In the genomic region with DNA sequence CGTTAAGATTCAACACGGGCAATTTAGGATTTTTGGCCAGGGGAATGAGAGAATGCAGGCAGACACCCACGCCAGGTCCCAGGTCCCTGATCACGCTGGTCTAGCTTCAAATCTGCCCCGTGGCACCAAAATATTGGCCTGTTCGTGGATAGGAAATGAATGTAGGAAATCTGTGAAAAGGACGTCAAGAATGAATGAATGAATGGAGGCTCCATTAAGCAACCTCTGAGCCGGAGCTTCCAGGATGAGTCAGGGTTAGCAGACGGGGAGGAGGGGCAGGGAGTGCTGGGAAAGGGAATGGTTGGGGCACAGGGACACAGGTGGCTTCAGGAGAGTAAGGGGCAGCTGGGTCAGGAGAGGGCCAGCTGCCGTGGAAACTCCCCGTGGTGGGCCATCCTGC, we compare ENCODE assay signal across 11 cellular contexts. TPM values are rescaled to one million over a fixed set of nuclear protein-coding genes. Genes with fewer than 3 reads are reported as not detected.
A peak's percentile ranks its signal among the peaks of the same experiment; 100 is the strongest.
DNase-seq lines count a peak whose midpoint lies in the region; ATAC-seq and TF ChIP-seq lines count a peak whose summit lies in the region.
"Had no signal": no experiment of that assay in that cellular context is flagged by ENCODE, and none has a peak within 500 bp of the region (broad histone marks: within the 10 kb centered on the region; RNA-seq: fewer than 3 reads in every experiment).

No MANE protein-coding gene starts in this region.

- no peaks in the 10 kb centered on the region for H3K36me3 Mint-ChIP-seq in H9 (ENCODE audit: insufficient read depth in 1 of 3, low read depth in 3 of 3)

- H2BK20ac ChIP-seq in H9 (ENCODE audit: low read depth, low read length, poor library complexity, severe bottlenecking): no peak overlapping the region

- H3K27me3 Mint-ChIP-seq in H9 (ENCODE audit: low read depth): peaks cover 1% of the 10 kb centered on the region

- H4K8ac ChIP-seq in H9 (replicated peaks; ENCODE audit: insufficient read length, low read depth, low read length): no peak overlapping the region
- no peak overlapping the region for H4K8ac ChIP-seq in trophoblast cell (ENCODE audit: low read depth, low read length)

- intact Hi-C loops in body of pancreas (cut with DNase I): no loop called here

- TF ChIP-seq POLR2A in gastroesophageal sphincter (IDR thresholded peaks at IDR 0.05): no peak
- no peak for TF ChIP-seq POLR2A in body of pancreas (IDR thresholded peaks at IDR 0.05)

- ATAC-seq in gastroesophageal sphincter (no peak), body of pancreas (no peak)

- H3T11ph ChIP-seq in H9 (ENCODE audit: low read length): no peak overlapping the region

- H2BK5ac ChIP-seq in H9 (ENCODE audit: insufficient read length, low read length): no peak overlapping the region
- peak overlapping the region; percentile 0 for H2BK5ac ChIP-seq in trophoblast cell (ENCODE audit: low read depth, low read length, poor library complexity)

- peaks cover 0 to 2% of the 10 kb centered on the region in 2 donors for H3K36me3 ChIP-seq in esophagus (ENCODE audit: control insufficient read depth in 2 of 2, insufficient read depth in 2 of 2, low read length in 1 of 2)
- H3K36me3 ChIP-seq in trophoblast cell (ENCODE audit: control insufficient read depth in 1 of 2, insufficient read depth in 2 of 2, low read length in 2 of 2): no peaks in the 10 kb centered on the region
- H3K36me3 ChIP-seq in gastroesophageal sphincter: no peaks in the 10 kb centered on the region
- no peaks in the 10 kb centered on the region for H3K36me3 ChIP-seq in body of pancreas (replicated peaks in 1 of 2; ENCODE audit: insufficient read depth in 1 of 2, low read depth in 2 of 2)

- peak; percentile 84 for DNase-seq in H9
- DNase-seq in trophoblast cell: peak; percentile 83 to 95
- no peak for DNase-seq in T-helper 9 cell
- DNase-seq in body of pancreas: no peak
- DNase-seq: activated B cell treated with CpG ODN at 0.5 μM for 24 hours; activated naive CD4-positive, alpha-beta T cell treated with Interleukin-2 at 50 U/mL for 16 hours had no signal

- no peaks in the 10 kb centered on the region for H3K79me2 ChIP-seq in H9 (ENCODE audit: insufficient read depth, low read length)
- peaks cover 3% of the 10 kb centered on the region for H3K79me2 ChIP-seq in trophoblast cell (ENCODE audit: control insufficient read depth, insufficient read depth, low read length, poor library complexity)

- H3K18ac ChIP-seq in H9 (ENCODE audit: insufficient read length, low read depth, low read length): no peak overlapping the region
- no peak overlapping the region for H3K18ac ChIP-seq in trophoblast cell (ENCODE audit: low read length)

- H4K12ac ChIP-seq in trophoblast cell (ENCODE audit: low read depth, low read length): no peak overlapping the region

- H3K9me3 Mint-ChIP-seq in H9: peaks cover 0 to 6% of the 10 kb centered on the region in 2 experiments; a peak in 2 of 5 replicates
- H3K9me3 Mint-ChIP-seq: activated B cell treated with CpG ODN at 0.5 μM for 24 hours; stimulated activated naive CD8-positive, alpha-beta T cell treated with anti-CD3 and anti-CD28 coated beads, Interleukin-15, Interleukin-2, amounts not matched to agents 100 ng/mL and 50 ng/mL, for 24 hours had no signal

- peaks cover 16 to 29% of the 10 kb centered on the region in 2 experiments for H3K4me1 Mint-ChIP-seq in H9
- H3K4me1 Mint-ChIP-seq: activated B cell treated with CpG ODN at 0.5 μM for 24 hours had no signal

- H3K4me3 ChIP-seq in esophagus (ENCODE audit: low read depth in 1 of 2, low read length in 2 of 2) (no peak overlapping the region), trophoblast cell (ENCODE audit: low read depth, low read length) (no peak overlapping the region), gastroesophageal sphincter (no peak overlapping the region), body of pancreas (no peak overlapping the region)

- no peak overlapping the region for H4K5ac ChIP-seq in H9 (ENCODE audit: insufficient read length, low read depth, low read length)

- no peak overlapping the region for H3K4ac ChIP-seq in H9 (ENCODE audit: low read depth, low read length)
- H3K4ac ChIP-seq in trophoblast cell (ENCODE audit: low read depth, low read length): no peak overlapping the region

- peaks cover 2% of the 10 kb centered on the region; the same call in 1 of the 2 replicates for H3K4me1 ChIP-seq in H9 (ENCODE audit: insufficient read depth, low read length)
- peaks cover 2 to 10% of the 10 kb centered on the region in 2 donors for H3K4me1 ChIP-seq in esophagus (ENCODE audit: control insufficient read depth in 2 of 2, insufficient read depth in 2 of 2, low read length in 1 of 2)
- H3K4me1 ChIP-seq in trophoblast cell (ENCODE audit: control insufficient read depth in 1 of 2, insufficient read depth in 2 of 2, low read length in 2 of 2): peaks cover 18 to 19% of the 10 kb centered on the region in 2 experiments
- H3K4me1 ChIP-seq in gastroesophageal sphincter: no peaks in the 10 kb centered on the region
- peaks cover 29% of the 10 kb centered on the region for H3K4me1 ChIP-seq in body of pancreas

- H3K4me2 ChIP-seq in H9 (ENCODE audit: insufficient read depth, insufficient read length, low read length) (no peak overlapping the region), trophoblast cell (ENCODE audit: low read length) (peak overlapping the region; percentile 1)

- H3K56ac ChIP-seq in H9 (ENCODE audit: insufficient read length, low read depth, low read length): no peak overlapping the region

- peak overlapping the region in 2 of 3 experiments; percentile 16 to 82; a peak in 4 of 7 replicates for H3K27ac Mint-ChIP-seq in H9
- H3K27ac Mint-ChIP-seq: activated B cell treated with CpG ODN at 0.5 μM for 24 hours; stimulated activated naive CD8-positive, alpha-beta T cell treated with anti-CD3 and anti-CD28 coated beads, Interleukin-15, Interleukin-2, amounts not matched to agents 100 ng/mL and 50 ng/mL, for 24 hours had no signal

- H3K23ac ChIP-seq in H9 (ENCODE audit: insufficient read length, low read depth, low read length): no peak overlapping the region
- no peak overlapping the region for H3K23ac ChIP-seq in trophoblast cell (ENCODE audit: low read length)

- H2AFZ ChIP-seq in H9 (ENCODE audit: low read length): no peak overlapping the region
- no peak overlapping the region for H2AFZ ChIP-seq in trophoblast cell (ENCODE audit: insufficient read depth, low read length, poor library complexity)

- H3K27ac ChIP-seq in H9 (ENCODE audit: insufficient read length, low read depth, low read length) (no peak overlapping the region), esophagus (ENCODE audit: low read depth in 2 of 2, low read length in 1 of 2) (peak overlapping the region; percentile 80 to 93), trophoblast cell (ENCODE audit: low read depth, low read length) (peak overlapping the region; percentile 28), gastroesophageal sphincter (no peak overlapping the region), body of pancreas (no peak overlapping the region)

- H2AK5ac ChIP-seq in H9 (ENCODE audit: insufficient read length, low read length) (no peak overlapping the region), trophoblast cell (ENCODE audit: low read length) (no peak overlapping the region)

- no peak overlapping the region for H4K91ac ChIP-seq in H9 (ENCODE audit: insufficient read length, low read depth, low read length)
- H4K91ac ChIP-seq in trophoblast cell (ENCODE audit: low read depth, low read length): peak overlapping the region; percentile 58

- H3K9ac ChIP-seq in H9 (ENCODE audit: extremely low read depth, insufficient read length, low read length) (no peak overlapping the region), trophoblast cell (ENCODE audit: low read length) (no peak overlapping the region)

- H4K20me1 ChIP-seq in H9 (ENCODE audit: control insufficient read depth, insufficient read depth, insufficient read length): no peaks in the 10 kb centered on the region

- TF ChIP-seq EP300 in gastroesophageal sphincter (IDR thresholded peaks at IDR 0.05): no peak

- no peak for TF ChIP-seq CTCF in H9 (conservative IDR thresholded peaks at IDR 0.05)
- no peak for TF ChIP-seq CTCF in gastroesophageal sphincter (IDR thresholded peaks at IDR 0.05)
- no peak for TF ChIP-seq CTCF in body of pancreas (IDR thresholded peaks at IDR 0.05)

- H3K14ac ChIP-seq in H9 (ENCODE audit: insufficient read depth, low read length): no peak overlapping the region
- H3K14ac ChIP-seq in trophoblast cell (ENCODE audit: low read length): no peak overlapping the region

- H2BK12ac ChIP-seq in H9 (ENCODE audit: insufficient read length, low read depth, low read length) (no peak overlapping the region), trophoblast cell (ENCODE audit: low read length) (peak overlapping the region; percentile 77)

- no peak overlapping the region for H2BK15ac ChIP-seq in H9 (ENCODE audit: low read depth, low read length)

- H3K4me3 Mint-ChIP-seq in H9: no peak overlapping the region; a peak in 1 of 5 replicates
- H3K4me3 Mint-ChIP-seq: activated B cell treated with CpG ODN at 0.5 μM for 24 hours; stimulated activated naive CD8-positive, alpha-beta T cell treated with anti-CD3 and anti-CD28 coated beads, Interleukin-15, Interleukin-2, amounts not matched to agents 100 ng/mL and 50 ng/mL, for 24 hours had no signal

- H3K23me2 ChIP-seq in H9 (ENCODE audit: insufficient read length, low read depth, low read length, poor library complexity, severe bottlenecking): no peaks in the 10 kb centered on the region

- H3K27me3 ChIP-seq in H9 (ENCODE audit: insufficient read depth, low read length): no peaks in the 10 kb centered on the region
- H3K27me3 ChIP-seq in esophagus (ENCODE audit: control insufficient read depth in 1 of 2, insufficient read depth in 2 of 2, low read length in 2 of 2): no peaks in the 10 kb centered on the region
- H3K27me3 ChIP-seq in trophoblast cell (ENCODE audit: insufficient read depth, low read length): no peaks in the 10 kb centered on the region
- peaks cover 47% of the 10 kb centered on the region for H3K27me3 ChIP-seq in gastroesophageal sphincter
- no peaks in the 10 kb centered on the region for H3K27me3 ChIP-seq in body of pancreas

- no CpG with 5 or more reads among the region's 11 CpGs for WGBS in H9 (ENCODE audit: extremely low coverage, insufficient read length, low lambda C conversion rate)
- WGBS in esophagus, 2 donors: 38 to 43% methylated on average over 11 of the region's 11 CpGs
- WGBS in trophoblast cell (ENCODE audit: extremely low coverage, insufficient coverage, insufficient read length): no CpG with 5 or more reads among the region's 11 CpGs
- 57 to 69% methylated on average over 3 to 11 of the region's 11 CpGs for WGBS in gastroesophageal sphincter (ENCODE audit: low coverage in 1 of 2), 2 donors
- WGBS in body of pancreas, 2 donors: 64 to 75% methylated on average over 11 of the region's 11 CpGs

- H3K79me1 ChIP-seq in H9 (ENCODE audit: insufficient read depth, low read depth, low read length, poor library complexity, severe bottlenecking) (no peaks in the 10 kb centered on the region), trophoblast cell (ENCODE audit: low read length) (peaks cover 32% of the 10 kb centered on the region)

- H2BK120ac ChIP-seq in H9 (ENCODE audit: low read depth, low read length, poor library complexity, severe bottlenecking) (no peak overlapping the region), trophoblast cell (ENCODE audit: insufficient read depth, low read length, poor library complexity) (peak overlapping the region; percentile 41)

- no peaks in the 10 kb centered on the region for H3K9me3 ChIP-seq in H9 (ENCODE audit: control insufficient read depth, low read depth, low read length)
- H3K9me3 ChIP-seq in esophagus (ENCODE audit: control insufficient read depth in 2 of 2, insufficient read depth in 1 of 2, low read depth in 1 of 2, low read length in 1 of 2): no peaks in the 10 kb centered on the region
- H3K9me3 ChIP-seq in trophoblast cell (ENCODE audit: insufficient read depth, low read depth, low read length): no peaks in the 10 kb centered on the region
- H3K9me3 ChIP-seq in gastroesophageal sphincter: no peaks in the 10 kb centered on the region
- no peaks in the 10 kb centered on the region for H3K9me3 ChIP-seq in body of pancreas

RNA-seq across cellular contexts. Expression of a gene that starts 4.2 kb away (rescaled TPM):
- total RNA-seq in H9 (2021): 1.3 and 1.7 TPM in 2 replicates
- 3.7 TPM for polyA plus RNA-seq in PFSK-1 (2012; ENCODE audit: insufficient read length, low read depth)
- polyA plus RNA-seq in esophagus: 100 to 1,000 TPM; 295 to 320 TPM
- polyA plus RNA-seq in trophoblast cell (2013): 0.39 and 0.44 TPM in 2 replicates
- total RNA-seq in gastroesophageal sphincter: 1 to 10 TPM in 2 of 4 donors, under 1 TPM in 1, not detected in 1; 0.93 to 3.9 (median 1.0) TPM
- 1 to 10 TPM in 1 of 2 donors, not detected in 1; 1.0 TPM for total RNA-seq in body of pancreas
- total RNA-seq: activated B cell treated with CpG ODN at 0.5 μM for 24 hours, G401 had no signal

RNA-seq across cellular contexts. Expression of a gene that starts 44.5 kb away (rescaled TPM):
- total RNA-seq in H9 (2021) (14.4 and 15.2 TPM in 2 replicates), gastroesophageal sphincter (1 to 10 TPM in 1 of 4 donors, under 1 TPM in 3; 0.13 to 1.2 (median 0.30) TPM), body of pancreas (1 to 10 TPM; 4.2 to 9.6 TPM)
- 8.6 TPM for polyA plus RNA-seq in PFSK-1 (2012; ENCODE audit: insufficient read length, low read depth)
- polyA plus RNA-seq in esophagus: 1 to 10 TPM; 2.9 to 7.5 TPM
- 14.4 and 14.6 TPM in 2 replicates for polyA plus RNA-seq in trophoblast cell (2013)

RNA-seq across cellular contexts. Expression of a gene that starts 50.4 kb away (rescaled TPM):
- total RNA-seq in H9 (2021) (not detected in 2 replicates), gastroesophageal sphincter (not detected), body of pancreas (not detected)
- not detected for polyA plus RNA-seq in PFSK-1 (2012; ENCODE audit: insufficient read length, low read depth)
- 1 to 10 TPM; 1.2 to 1.9 TPM for polyA plus RNA-seq in esophagus
- not detected in 2 replicates for polyA plus RNA-seq in trophoblast cell (2013)
- total RNA-seq: activated B cell treated with CpG ODN at 0.5 μM for 24 hours, G401 had no signal

RNA-seq across cellular contexts. Expression of a gene that starts 58.7 kb away (rescaled TPM):
- total RNA-seq in H9 (2021): 9.2 and 9.5 TPM in 2 replicates
- not detected for polyA plus RNA-seq in PFSK-1 (2012; ENCODE audit: insufficient read length, low read depth)
- polyA plus RNA-seq in esophagus: 10 to 100 TPM in 1 of 2 donors, 1 to 10 TPM in 1; 6.5 to 26.7 TPM
- polyA plus RNA-seq in trophoblast cell (2013): 0.07 TPM in 2 replicates
- 1 to 10 TPM in 1 of 4 donors, not detected in 3; 1.5 TPM for total RNA-seq in gastroesophageal sphincter
- total RNA-seq in body of pancreas: 1 to 10 TPM in 1 of 2 donors, under 1 TPM in 1; 0.33 to 4.2 TPM

Comparison
In these comparisons a context has a peak if more than half of its experiments do, and no peak if none do; other contexts are left out.
1. DNase-seq: peak in H9 (single experiment) and trophoblast cell (2 of 2); none in T-helper 9 cell (single experiment) and body of pancreas (0 of 4).
2. H3K27ac ChIP-seq: peak in esophagus (2 of 2) and trophoblast cell (single experiment); none in H9 (single experiment), gastroesophageal sphincter (0 of 4) and body of pancreas (0 of 4).